23 cellular contexts compared by ENCODE assay signal in the genomic region with DNA sequence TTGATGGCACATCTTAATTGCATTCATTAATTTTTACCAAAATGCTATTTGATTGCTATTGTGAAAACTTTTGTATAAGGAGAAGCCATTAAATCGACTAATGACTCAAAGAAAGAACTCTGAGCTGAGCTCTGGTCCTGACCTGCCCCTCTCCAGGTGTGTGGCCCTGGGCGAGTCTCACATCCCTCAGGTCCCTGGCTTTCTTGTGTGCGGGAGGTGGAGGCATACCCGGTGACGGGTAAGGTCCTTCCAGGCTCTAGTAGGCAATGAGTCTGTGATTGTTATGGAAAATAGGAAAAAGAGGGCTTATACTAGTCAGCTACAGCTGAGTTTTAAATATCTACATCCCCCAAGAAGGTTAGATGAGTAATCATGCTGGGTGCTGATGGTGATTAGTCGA.
A peak's percentile ranks its signal among the peaks of the same experiment; 100 is the strongest.
DNase-seq lines count a peak whose midpoint lies in the region; ATAC-seq, FAIRE-seq and TF ChIP-seq lines count a peak whose summit lies in the region.
"Had no signal": no experiment of that assay in that cellular context is flagged by ENCODE, and none has a peak within 500 bp of the region (broad histone marks: within the 10 kb centered on the region; RNA-seq: fewer than 3 reads in every experiment).

No MANE protein-coding gene starts in this region.

- peak overlapping the region; percentile 62 for H3K27ac Mint-ChIP-seq in T-helper 17 cell
- H3K27ac Mint-ChIP-seq in progenitor cell of endocrine pancreas = no peak overlapping the region
- H3K27ac Mint-ChIP-seq in naive thymus-derived CD4-positive, alpha-beta T cell = peak overlapping the region in 1 of 9 donors; percentile 65
- H3K27ac Mint-ChIP-seq: CD4-positive, alpha-beta T cell; HFFc6 had no signal

- 10% methylated on average over 6 of the region's 6 CpGs for WGBS in HepG2 (ENCODE audit: low lambda C conversion rate)

- no peak for TF ChIP-seq POLR2A in HepG2 (IDR thresholded peaks at IDR 0.05; ENCODE audit: insufficient read depth in 1 of 2, low read depth in 2 of 2, low read length in 2 of 2)

- no peak for TF ChIP-seq RAD21 in HepG2 (CRISPR knock-in tag; IDR thresholded peaks at IDR 0.05)

- H3K36me3 Mint-ChIP-seq in T-helper 17 cell (ENCODE audit: low read depth) (no peaks in the 10 kb centered on the region), progenitor cell of endocrine pancreas (ENCODE audit: insufficient read depth) (no peaks in the 10 kb centered on the region)
- peaks cover 0 to 5% (median 0%) of the 10 kb centered on the region in 5 donors for H3K36me3 Mint-ChIP-seq in naive thymus-derived CD4-positive, alpha-beta T cell
- H3K36me3 Mint-ChIP-seq: CD14-positive monocyte; CD8-positive, alpha-beta memory T cell had no signal

- H3K36me3 ChIP-seq in keratinocyte (ENCODE audit: control insufficient read depth in 2 of 2, extremely low read depth in 1 of 2, insufficient read depth in 2 of 2, low read length in 2 of 2) (no peaks in the 10 kb centered on the region), HepG2 (replicated peaks in 1 of 2; ENCODE audit: control insufficient read depth in 1 of 2, insufficient read depth in 2 of 2, low read length in 2 of 2) (no peaks in the 10 kb centered on the region)
- no peaks in the 10 kb centered on the region for H3K36me3 ChIP-seq in naive thymus-derived CD4-positive, alpha-beta T cell (ENCODE audit: control insufficient read depth in 2 of 3, insufficient read depth in 3 of 3, low read length in 3 of 3)
- H3K36me3 ChIP-seq: BE2C; BLaER1 treated with 17β-estradiol and CSF1 and Interleukin-3, amounts not matched to agents 10 nM and 100 nM; HAP-1 had no signal

- BruUV-seq in HepG2 (replicated peaks; lab: Mats Ljungman, UMichigan) = no TSS peak

- dilution Hi-C loops in keratinocyte (cut with MboI; ENCODE audit: extremely low pct_ligation_motif_present, low sequenced_read_pairs) = no loop called here

- no peak for DNase-seq in T-helper 17 cell
- peak in 1 of 2 donors; percentile 75 for DNase-seq in foreskin keratinocyte
- peak; percentile 2 for DNase-seq in keratinocyte (ENCODE audit: low read depth, low spot score)
- no peak for DNase-seq in HepG2 (ENCODE audit: low spot score)
- no peak for DNase-seq in progenitor cell of endocrine pancreas (ENCODE audit: low spot score, unreplicated experiment)
- no peak for DNase-seq in NCI-H2171 treated with DMSO at 0.1 percent for 48 hours (lab: John Stamatoyannopoulos, UW)
- no peak for DNase-seq in naive thymus-derived CD4-positive, alpha-beta T cell
- DNase-seq: ACHN; AML-193; BE2C; CD4-positive, alpha-beta T cell; CD8-positive, alpha-beta memory T cell; DMS53; DMS79 treated with DMSO at 0.1 percent for 48 hours; GF-D8; GOT3; HFFc6 had no signal

- H3K79me2 ChIP-seq in keratinocyte (ENCODE audit: control insufficient read depth, insufficient read depth, low read length) (no peaks in the 10 kb centered on the region), HepG2 (ENCODE audit: insufficient read depth, low read length) (no peaks in the 10 kb centered on the region)

- H3K4me3 ChIP-seq in keratinocyte (ENCODE audit: control insufficient read depth in 2 of 3, extremely low read depth in 1 of 3, insufficient read depth in 2 of 3, low read depth in 1 of 3, low read length in 3 of 3) (no peak overlapping the region), HepG2 (replicated peaks in 1 of 3; ENCODE audit: insufficient read depth in 1 of 3, low read depth in 2 of 3, low read length in 3 of 3) (no peak overlapping the region)
- no peak overlapping the region for H3K4me3 ChIP-seq in naive thymus-derived CD4-positive, alpha-beta T cell (ENCODE audit: low read length)
- H3K4me3 ChIP-seq: BLaER1 treated with 17β-estradiol and CSF1 and Interleukin-3, amounts not matched to agents 10 nM and 100 nM; HAP-1 had no signal

- FAIRE-seq in keratinocyte (lab: Jason Lieb, UNC) (peak; percentile 59), HepG2 (lab: Jason Lieb, UNC) (no peak)
- FAIRE-seq: GM12891, GM18507, H54 had no signal

- no peaks in the 10 kb centered on the region for H3K9me3 ChIP-seq in T-helper 17 cell (ENCODE audit: control insufficient read depth, low read length, poor library complexity, severe bottlenecking)
- no peaks in the 10 kb centered on the region for H3K9me3 ChIP-seq in keratinocyte (ENCODE audit: control insufficient read depth, low read depth, low read length)
- H3K9me3 ChIP-seq in HepG2 (ENCODE audit: low read length) = no peaks in the 10 kb centered on the region
- no peaks in the 10 kb centered on the region for H3K9me3 ChIP-seq in naive thymus-derived CD4-positive, alpha-beta T cell (ENCODE audit: control insufficient read depth in 2 of 3, low read length in 3 of 3)
- H3K9me3 ChIP-seq: BE2C; BLaER1 treated with 17β-estradiol and CSF1 and Interleukin-3, amounts not matched to agents 10 nM and 100 nM; HAP-1 had no signal

- H3K27ac ChIP-seq in foreskin keratinocyte (no peak overlapping the region), keratinocyte (ENCODE audit: control insufficient read depth, insufficient read depth, low read length) (no peak overlapping the region), HepG2 (ENCODE audit: extremely low read length, insufficient read depth, low read length) (no peak overlapping the region)
- no peak overlapping the region for H3K27ac ChIP-seq in naive thymus-derived CD4-positive, alpha-beta T cell (ENCODE audit: low read depth, low read length)
- H3K27ac ChIP-seq: BLaER1 treated with 17β-estradiol and CSF1 and Interleukin-3, amounts not matched to agents 10 nM and 100 nM had no signal

- intact Hi-C loops in HepG2 (cut with micrococcal nuclease; ENCODE audit: unreplicated experiment) = no loop called here
- intact Hi-C loops in naive thymus-derived CD4-positive, alpha-beta T cell (cut with micrococcal nuclease) = no loop called here

- peaks cover 9% of the 10 kb centered on the region for H3K4me1 Mint-ChIP-seq in T-helper 17 cell
- H3K4me1 Mint-ChIP-seq in progenitor cell of endocrine pancreas (ENCODE audit: low read depth) = peaks cover 6% of the 10 kb centered on the region
- H3K4me1 Mint-ChIP-seq in naive thymus-derived CD4-positive, alpha-beta T cell = peaks cover 0 to 15% (median 0%) of the 10 kb centered on the region in 7 donors
- H3K4me1 Mint-ChIP-seq: CD14-positive monocyte had no signal

- no peak for TF ChIP-seq EP300 in HepG2 (IDR thresholded peaks at IDR 0.05; ENCODE audit: low read depth in 2 of 2, low read length in 2 of 2)
- no peak for TF ChIP-seq EP300 in HepG2 (CRISPR knock-in tag; IDR thresholded peaks at IDR 0.05; ENCODE audit: borderline replicate concordance)

- H3K27me3 ChIP-seq in foreskin keratinocyte (no peaks in the 10 kb centered on the region), keratinocyte (ENCODE audit: control insufficient read depth, extremely low read depth, insufficient read depth, low read length) (no peaks in the 10 kb centered on the region), HepG2 (ENCODE audit: control insufficient read depth in 1 of 2, insufficient read depth in 2 of 2, low read length in 2 of 2) (peaks cover 0 to 23% of the 10 kb centered on the region in 2 experiments; a peak in 3 of 5 replicates)
- no peaks in the 10 kb centered on the region for H3K27me3 ChIP-seq in naive thymus-derived CD4-positive, alpha-beta T cell (ENCODE audit: control insufficient read depth in 2 of 2, insufficient read depth in 2 of 2, low read length in 2 of 2)
- H3K27me3 ChIP-seq: BE2C; BLaER1 treated with 17β-estradiol and CSF1 and Interleukin-3, amounts not matched to agents 10 nM and 100 nM had no signal

- CTCF ChIA-PET in HepG2 (lab: Yijun Ruan, JAX; ENCODE audit: low intra/inter-chr PET ratio, low total read pairs) = no interaction called here
- CTCF ChIA-PET in naive thymus-derived CD4-positive, alpha-beta T cell (lab: Charles Lee) = no interaction called here

- H3K9me1 ChIP-seq in keratinocyte (ENCODE audit: control insufficient read depth, extremely low read depth, insufficient read depth, low read length) = no peaks in the 10 kb centered on the region

- POLR2A ChIA-PET in HepG2 (lab: Yijun Ruan, JAX) = no interaction called here
- POLR2A ChIA-PET in naive thymus-derived CD4-positive, alpha-beta T cell (lab: Charles Lee) = no interaction called here

- H3K9me3 Mint-ChIP-seq in progenitor cell of endocrine pancreas (ENCODE audit: low read depth) = peaks cover 4% of the 10 kb centered on the region
- peaks cover 0 to under 1% (median 0%) of the 10 kb centered on the region in 11 donors for H3K9me3 Mint-ChIP-seq in naive thymus-derived CD4-positive, alpha-beta T cell
- H3K9me3 Mint-ChIP-seq: CD4-positive, alpha-beta T cell; CD8-positive, alpha-beta memory T cell had no signal

- ATAC-seq in T-helper 17 cell (no peak), foreskin keratinocyte (peak; percentile 63), HepG2 (no peak)
- no peak for ATAC-seq in naive thymus-derived CD4-positive, alpha-beta T cell

- H4K20me1 ChIP-seq in keratinocyte (ENCODE audit: control insufficient read depth, extremely low read depth, insufficient read depth, low read length) (no peaks in the 10 kb centered on the region), HepG2 (ENCODE audit: insufficient read depth, low read length) (no peaks in the 10 kb centered on the region)
- H4K20me1 ChIP-seq: BLaER1 treated with 17β-estradiol and CSF1 and Interleukin-3, amounts not matched to agents 10 nM and 100 nM had no signal

- H2AFZ ChIP-seq in keratinocyte (ENCODE audit: control insufficient read depth, low read length) (no peak overlapping the region), HepG2 (ENCODE audit: low read length) (no peak overlapping the region)

- peak overlapping the region; percentile 72 for H3K4me2 ChIP-seq in keratinocyte (ENCODE audit: control insufficient read depth, extremely low read depth, insufficient read depth, low read depth, low read length)
- no peak overlapping the region for H3K4me2 ChIP-seq in HepG2 (ENCODE audit: low read depth, low read length)
- H3K4me2 ChIP-seq: BLaER1 treated with 17β-estradiol and CSF1 and Interleukin-3, amounts not matched to agents 10 nM and 100 nM had no signal

- H3K9ac ChIP-seq in keratinocyte (ENCODE audit: control insufficient read depth, extremely low read depth, insufficient read depth, low read length) (no peak overlapping the region), HepG2 (ENCODE audit: insufficient read depth, low read depth, low read length) (no peak overlapping the region)
- H3K9ac ChIP-seq: BLaER1 treated with 17β-estradiol and CSF1 and Interleukin-3, amounts not matched to agents 10 nM and 100 nM had no signal

- H3K4me1 ChIP-seq in foreskin keratinocyte (peaks cover 30% of the 10 kb centered on the region), keratinocyte (ENCODE audit: control insufficient read depth, extremely low read depth, insufficient read depth, low read length) (peaks cover 37% of the 10 kb centered on the region), HepG2 (ENCODE audit: insufficient read depth, low read length) (no peaks in the 10 kb centered on the region)
- H3K4me1 ChIP-seq in naive thymus-derived CD4-positive, alpha-beta T cell (ENCODE audit: control insufficient read depth in 2 of 2, insufficient read depth in 2 of 2, low read length in 2 of 2) = no peaks in the 10 kb centered on the region

- H3K4me3 Mint-ChIP-seq in T-helper 17 cell (no peak overlapping the region), progenitor cell of endocrine pancreas (ENCODE audit: low read depth) (no peak overlapping the region)
- H3K4me3 Mint-ChIP-seq in naive thymus-derived CD4-positive, alpha-beta T cell = no peak overlapping the region
- H3K4me3 Mint-ChIP-seq: CD14-positive monocyte; CD4-positive, alpha-beta T cell; CD8-positive, alpha-beta memory T cell; HFFc6 had no signal

- TF ChIP-seq CTCF in foreskin keratinocyte (conservative IDR thresholded peaks at IDR 0.05) (no peak), keratinocyte (optimal IDR thresholded peaks at IDR 0.05 in 1 of 3, IDR thresholded peaks at IDR 0.05 in 1 of 3, conservative IDR thresholded peaks at IDR 0.05 in 1 of 3; ENCODE audit: extremely low read depth in 1 of 3, insufficient read depth in 2 of 3, low read length in 3 of 3) (no peak), HepG2 (CRISPR knock-in tag; IDR thresholded peaks at IDR 0.05) (no peak), progenitor cell of endocrine pancreas (IDR thresholded peaks at IDR 0.05; ENCODE audit: unreplicated experiment) (no peak)

- in situ Hi-C loops in HepG2 (cut with HindIII; ENCODE audit: extremely low pct_ligation_motif_present, low pct_unique_long_range_greater_than_20kb) = no loop called here

- H3K27me3 Mint-ChIP-seq in T-helper 17 cell = peaks cover 12% of the 10 kb centered on the region
- peaks cover 86% of the 10 kb centered on the region for H3K27me3 Mint-ChIP-seq in progenitor cell of endocrine pancreas
- peaks cover 3 to 30% (median 6%) of the 10 kb centered on the region in 5 donors for H3K27me3 Mint-ChIP-seq in naive thymus-derived CD4-positive, alpha-beta T cell
- H3K27me3 Mint-ChIP-seq: CD4-positive, alpha-beta T cell had no signal
